4 cellular contexts compared by ENCODE assay signal in genomic region chr5:9588254-9588653, GRCh38. TPM values are rescaled to one million over a fixed set of nuclear protein-coding genes. Genes with fewer than 3 reads are reported as not detected.
"Had no signal": no experiment of that assay in that cellular context is flagged by ENCODE, and none has a peak within 500 bp of the region (broad histone marks: within the 10 kb centered on the region; RNA-seq: fewer than 3 reads in every experiment).

No MANE protein-coding gene starts in this region.

- ATAC-seq: GM12878 had no signal

- H3K4me3 ChIP-seq: GM12878 had no signal

- DNase-seq: GDM1, GF-D8 had no signal

RNA-seq across cellular contexts. Expression of gene TAS2R1, which starts 41.9 kb away (rescaled TPM):
- total RNA-seq: G401, GM12878 had no signal
- polyA plus RNA-seq: GM12878 had no signal
